28 cellular contexts compared by ENCODE assay signal in the genomic region with DNA sequence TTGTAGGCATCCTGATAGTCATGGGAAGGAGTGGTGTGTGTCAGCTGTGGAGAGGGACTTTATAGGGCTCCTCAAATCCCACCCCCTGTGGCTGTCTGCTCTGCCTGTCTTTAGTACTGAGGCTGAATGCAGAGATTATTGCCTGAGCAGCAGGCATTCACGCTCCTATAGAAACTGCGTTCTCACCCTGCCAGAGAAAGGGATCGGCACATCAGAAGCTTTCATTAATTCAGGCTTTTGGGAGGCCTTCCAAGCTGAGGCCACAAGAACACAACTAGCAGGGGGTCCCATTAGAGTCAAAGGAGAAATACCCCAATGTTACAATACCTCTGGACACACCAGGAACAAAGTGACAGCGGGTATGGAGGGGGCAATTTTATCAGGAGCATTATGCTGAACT. TPM values are rescaled to one million over a fixed set of nuclear protein-coding genes. Genes with fewer than 3 reads are reported as not detected.
"Had no signal": no experiment of that assay in that cellular context is flagged by ENCODE, and none has a peak within 500 bp of the region (broad histone marks: within the 10 kb centered on the region; RNA-seq: fewer than 3 reads in every experiment).

No MANE protein-coding gene starts in this region.

- H3K4me1 Mint-ChIP-seq: IgD-negative memory B cell had no signal

- H3K27ac Mint-ChIP-seq: IgD-negative memory B cell had no signal

- H3K4me3 Mint-ChIP-seq: IgD-negative memory B cell had no signal

- FAIRE-seq: HTR-8/SVneo, K562, RCC 7860 had no signal

- H3K9me3 ChIP-seq: SJSA1 had no signal

- H3K27ac ChIP-seq: HL-60, KMS-11, SJSA1, SK-N-MC had no signal

- H3K9ac ChIP-seq: KMS-11 had no signal

- H3K27me3 ChIP-seq: SJSA1 had no signal

- ATAC-seq: K562 had no signal

- H3K4me2 ChIP-seq: KMS-11 had no signal

- H3K36me3 ChIP-seq: SJSA1 had no signal

- H3K36me3 Mint-ChIP-seq: IgD-negative memory B cell had no signal

- H3K4me1 ChIP-seq: SJSA1 had no signal

- H3K4me3 ChIP-seq: K562, SJSA1, SK-N-MC had no signal

- DNase-seq: Kasumi-1, MV-4-11, NCI-H1048, NCI-H1105, NCI-H1417, NCI-H146, NCI-H1694 treated with DMSO at 0.1 percent for 48 hours, NCI-H1930, NCI-H2081 treated with DMSO at 0.1 percent for 48 hours, NCI-H2171, NCI-H226, NCI-H446, NCI-H510A, NCI-H524 treated with DMSO at 0.1 percent for 48 hours, NCI-H69, NCI-H774, Right ventricle myocardium superior, RPMI8226, SIG-M5 had no signal

RNA-seq across cellular contexts. Expression of a gene that starts 12.6 kb away (rescaled TPM):
- total RNA-seq: K562, M059J, Right ventricle myocardium superior, SJSA1 had no signal
- polyA plus RNA-seq: IgD-negative memory B cell, K562 had no signal
